In genomic region chr3:61545716-61546115, GRCh38 we compare ENCODE assay signal across 27 cellular contexts. TPM values are rescaled to one million over a fixed set of nuclear protein-coding genes. Genes with fewer than 3 reads are reported as not detected.
"Had no signal": no experiment of that assay in that cellular context is flagged by ENCODE, and none has a peak within 500 bp of the region (broad histone marks: within the 10 kb centered on the region; RNA-seq: fewer than 3 reads in every experiment).

No MANE protein-coding gene starts in this region.

- H3K4me1 ChIP-seq: foreskin keratinocyte, heart right ventricle had no signal

- ATAC-seq: activated CD4-positive, CD25-positive, alpha-beta regulatory T cell treated with anti-CD3 and anti-CD28 coated beads, Interleukin-2, amount 50 U/mL, for 24 hours; activated CD8-positive, alpha-beta T cell treated with anti-CD3 and anti-CD28 coated beads for 36 hours; activated T-cell treated with anti-CD3 and anti-CD28 coated beads, Interleukin-2, amount 50 U/mL, for 4 hours; activated T-helper 17 cell treated with anti-CD3 and anti-CD28 coated beads, Interleukin-2, amount 50 U/mL, for 72 hours; effector memory CD8-positive, alpha-beta T cell; foreskin keratinocyte; gastroesophageal sphincter; heart right ventricle; T-helper 17 cell had no signal

- H3K4me3 ChIP-seq: coronary artery, dorsolateral prefrontal cortex, esophagus muscularis mucosa, gastroesophageal sphincter, heart right ventricle had no signal

- H3K9me3 ChIP-seq: esophagus muscularis mucosa, gastroesophageal sphincter had no signal

- H3K27ac ChIP-seq: brain microvascular endothelial cell, coronary artery, dorsolateral prefrontal cortex, esophagus muscularis mucosa, foreskin keratinocyte, gastroesophageal sphincter, heart right ventricle, WERI-Rb-1 had no signal

- H3K36me3 ChIP-seq: brain microvascular endothelial cell, esophagus muscularis mucosa, gastroesophageal sphincter, heart right ventricle, WERI-Rb-1 had no signal

- DNase-seq: activated B cell treated with CpG ODN at 0.5 μM for 24 hours; activated CD4-positive, alpha-beta T cell treated with anti-CD3 and anti-CD28 coated beads for 48 hours; activated CD4-positive, alpha-beta T cell treated with anti-CD3 and anti-CD28 coated beads, Interleukin-2, amount 50 U/mL, for 1 hour; activated CD4-positive, alpha-beta T cell treated with anti-CD3 and anti-CD28 coated beads, Interleukin-2, amount 50 U/mL, for 48 hours; activated CD8-positive, alpha-beta memory T cell treated with anti-CD3 and anti-CD28 coated beads for 24 hours; activated CD8-positive, alpha-beta T cell treated with anti-CD3 and anti-CD28 coated beads for 36 hours; activated effector memory CD4-positive, alpha-beta T cell treated with Interleukin-2 at 50 U/mL for 16 hours; activated gamma-delta T cell treated with Interleukin-2 at 50 U/mL for 16 hours; activated naive CD4-positive, alpha-beta T cell treated with anti-CD3 and anti-CD28 coated beads, Interleukin-2, amount 50 U/mL, for 16 hours; activated naive CD4-positive, alpha-beta T cell treated with Interleukin-2 at 50 U/mL for 16 hours; activated T-cell treated with anti-CD3 and anti-CD28 coated beads, Interleukin-2, amount 50 U/mL, for 4 hours; amniotic stem cell; anterior cingulate cortex; brain microvascular endothelial cell; dorsolateral prefrontal cortex; effector memory CD8-positive, alpha-beta T cell; erythroblast; foreskin keratinocyte; heart right ventricle; T-helper 17 cell; T1000; WERI-Rb-1 had no signal

RNA-seq across cellular contexts. Expression of gene PTPRG, which starts 15.7 kb away (rescaled TPM):
- total RNA-seq: activated CD8-positive, alpha-beta T cell treated with anti-CD3 and anti-CD28 coated beads for 36 hours; activated T-helper 17 cell treated with anti-CD3 and anti-CD28 coated beads, Interleukin-2, amount 50 U/mL, for 72 hours had no signal
